7 cellular contexts compared by ENCODE assay signal in the genomic region with DNA sequence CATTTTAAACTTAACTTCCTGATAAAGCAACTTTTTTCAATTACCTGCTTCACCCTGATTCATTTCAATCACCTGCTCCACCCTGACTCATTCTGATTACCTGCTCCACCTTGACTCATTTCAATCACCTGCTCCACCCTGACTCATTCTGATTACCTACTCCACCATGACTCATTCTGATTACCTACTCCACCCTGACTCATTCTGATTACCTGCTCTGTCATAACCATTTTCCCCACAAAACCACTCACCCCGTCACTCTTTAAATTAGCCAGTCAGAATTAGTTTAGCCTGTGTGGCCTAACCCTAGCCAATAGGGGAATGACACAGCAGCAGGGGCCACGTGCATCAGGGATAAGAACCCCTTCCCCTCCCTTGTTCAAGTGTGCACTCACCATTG.
DNase-seq lines count a peak whose midpoint lies in the region; ATAC-seq, FAIRE-seq and TF ChIP-seq lines count a peak whose summit lies in the region.
"Not testable (repeated sequence)": the region's sequence is repeated elsewhere in the genome, so short reads cannot be mapped to it uniquely, and the experiment has no call there.

No MANE protein-coding gene starts in this region.

- H3K4me2 ChIP-seq in HCT116 (ENCODE audit: low read length) = peak overlapping the region; percentile 23; the same call in 1 of the 2 replicates
- H3K4me2 ChIP-seq in HepG2 (ENCODE audit: low read depth, low read length) = not testable (repeated sequence)

- H3K9me3 Mint-ChIP-seq in activated T-helper 17 cell treated with anti-CD3 and anti-CD28 coated beads, Interleukin-2, amount 50 U/mL, for 72 hours = not testable (repeated sequence)

- DNase-seq in HCT116 (ENCODE audit: low read depth, low spot score) (peak; percentile 72), OCI-M1 (lab: John Stamatoyannopoulos, UW) (peak; percentile 28), epithelial cell of prostate (ENCODE audit: low read depth, low spot score) (peak; percentile 76)
- peak; percentile 3 to 14 for DNase-seq in activated CD4-positive, alpha-beta T cell treated with anti-CD3 and anti-CD28 coated beads, Interleukin-2, amount 50 U/mL, for 48 hours
- DNase-seq in HepG2 (ENCODE audit: low spot score) = not testable (repeated sequence)
- peak; percentile 42 for DNase-seq in stimulated activated CD4-positive, alpha-beta T cell treated with anti-CD3 and anti-CD28 coated beads, Interleukin-1b, Interleukin-23, amount 100 ng/mL, for 48 hours

- POLR2A ChIA-PET in HCT116 (lab: Charles Lee); HepG2 (lab: Yijun Ruan, JAX): not testable (repeated sequence)

- not testable (repeated sequence) for TF ChIP-seq POLR2A in HCT116 (IDR thresholded peaks at IDR 0.05; ENCODE audit: borderline replicate concordance, extremely low read depth, insufficient read depth, insufficient read length); HepG2 (IDR thresholded peaks at IDR 0.05; ENCODE audit: insufficient read depth in 1 of 2, low read depth in 2 of 2, low read length in 2 of 2)

- H4K20me1 ChIP-seq in HCT116 (ENCODE audit: insufficient read depth); HepG2 (ENCODE audit: insufficient read depth, low read length): not testable (repeated sequence)

- H3K36me3 Mint-ChIP-seq in activated T-helper 17 cell treated with anti-CD3 and anti-CD28 coated beads, Interleukin-2, amount 50 U/mL, for 72 hours (ENCODE audit: low read depth) = not testable (repeated sequence)

- H3K27ac ChIP-seq in HCT116 (ENCODE audit: low read depth, low read length); HepG2 (ENCODE audit: extremely low read length, insufficient read depth, low read length): not testable (repeated sequence)
- H3K27ac ChIP-seq in epithelial cell of prostate = peak overlapping the region; percentile 38

- not testable (repeated sequence) for H3K4me3 ChIP-seq in HCT116 (replicated peaks in 1 of 2; ENCODE audit: low read depth in 1 of 2, low read length in 2 of 2); HepG2 (replicated peaks in 1 of 3; ENCODE audit: insufficient read depth in 1 of 3, low read depth in 2 of 3, low read length in 3 of 3)

- not testable (repeated sequence) for H2AFZ ChIP-seq in HCT116 (ENCODE audit: low read depth, low read length, poor library complexity, severe bottlenecking); HepG2 (ENCODE audit: low read length)

- TF ChIP-seq CTCF in HCT116 (IDR thresholded peaks at IDR 0.05 in 2 of 3, conservative IDR thresholded peaks at IDR 0.05 in 1 of 3; ENCODE audit: borderline replicate concordance in 1 of 3, insufficient read depth in 1 of 3, low read depth in 2 of 3, low read length in 2 of 3); HepG2 (CRISPR knock-in tag; IDR thresholded peaks at IDR 0.05): not testable (repeated sequence)

- not testable (repeated sequence) for H3K36me3 ChIP-seq in HCT116 (ENCODE audit: control insufficient read depth in 1 of 2, insufficient read depth in 2 of 2, low read length in 2 of 2); HepG2 (replicated peaks in 1 of 2; ENCODE audit: control insufficient read depth in 1 of 2, insufficient read depth in 2 of 2, low read length in 2 of 2)

- not testable (repeated sequence) for H3K27ac Mint-ChIP-seq in activated T-helper 17 cell treated with anti-CD3 and anti-CD28 coated beads, Interleukin-2, amount 50 U/mL, for 72 hours

- peaks cover 0 to 10% of the 10 kb centered on the region in 2 experiments; a peak in 2 of 4 replicates for H3K4me1 ChIP-seq in HCT116 (ENCODE audit: control insufficient read depth in 1 of 2, insufficient read depth in 2 of 2, low read length in 2 of 2)
- H3K4me1 ChIP-seq in HepG2 (ENCODE audit: insufficient read depth, low read length) = not testable (repeated sequence)

- 3% methylated on average over 2 of the region's 2 CpGs for WGBS in HepG2 (ENCODE audit: low lambda C conversion rate)

- BruUV-seq in HCT116 (replicated peaks; lab: Mats Ljungman, UMichigan); HepG2 (replicated peaks; lab: Mats Ljungman, UMichigan): not testable (repeated sequence)

- H3K9me3 ChIP-seq in HCT116 (ENCODE audit: control insufficient read depth in 1 of 2, insufficient read depth in 1 of 2, low read depth in 1 of 2, low read length in 2 of 2); HepG2 (ENCODE audit: low read length): not testable (repeated sequence)

- CTCF ChIA-PET in HCT116 (lab: Charles Lee); HepG2 (lab: Yijun Ruan, JAX; ENCODE audit: low intra/inter-chr PET ratio, low total read pairs): not testable (repeated sequence)

- TF ChIP-seq RAD21 in HCT116 (IDR thresholded peaks at IDR 0.05; ENCODE audit: low read depth); HepG2 (CRISPR knock-in tag; IDR thresholded peaks at IDR 0.05): not testable (repeated sequence)

- H3K9ac ChIP-seq in HCT116 (ENCODE audit: low read length); HepG2 (ENCODE audit: insufficient read depth, low read depth, low read length): not testable (repeated sequence)

- H3K27me3 ChIP-seq in HCT116 (ENCODE audit: insufficient read depth, low read length); HepG2 (ENCODE audit: control insufficient read depth in 1 of 2, insufficient read depth in 2 of 2, low read length in 2 of 2): not testable (repeated sequence)

- FAIRE-seq in HepG2 (lab: Jason Lieb, UNC) = not testable (repeated sequence)

- TF ChIP-seq EP300 in HepG2 (IDR thresholded peaks at IDR 0.05; ENCODE audit: low read depth in 2 of 2, low read length in 2 of 2); HepG2 (CRISPR knock-in tag; IDR thresholded peaks at IDR 0.05; ENCODE audit: borderline replicate concordance): not testable (repeated sequence)

- ATAC-seq in HCT116 = peak; percentile 63
- peak; percentile 92 for ATAC-seq in activated T-helper 17 cell treated with anti-CD3 and anti-CD28 coated beads, Interleukin-2, amount 50 U/mL, for 72 hours (replicated peaks)
- not testable (repeated sequence) for ATAC-seq in HepG2

- intact Hi-C loops in HCT116 (cut with micrococcal nuclease); HepG2 (cut with micrococcal nuclease; ENCODE audit: unreplicated experiment): not testable (repeated sequence)

- in situ Hi-C loops in HepG2 (cut with HindIII; ENCODE audit: extremely low pct_ligation_motif_present, low pct_unique_long_range_greater_than_20kb) = not testable (repeated sequence)

- H3K9me2 ChIP-seq in HCT116 (ENCODE audit: insufficient read depth) = not testable (repeated sequence)

- not testable (repeated sequence) for H3K4me1 Mint-ChIP-seq in activated T-helper 17 cell treated with anti-CD3 and anti-CD28 coated beads, Interleukin-2, amount 50 U/mL, for 72 hours

- not testable (repeated sequence) for H3K4me3 Mint-ChIP-seq in activated T-helper 17 cell treated with anti-CD3 and anti-CD28 coated beads, Interleukin-2, amount 50 U/mL, for 72 hours

- RAD21 ChIA-PET in HCT116 (lab: Charles Lee; ENCODE audit: low non-redundant PET in 1 of 2, low total read pairs in 2 of 2, uncharacterized antibody in 2 of 2, unreplicated experiment in 2 of 2) = not testable (repeated sequence)

- H3K27me3 Mint-ChIP-seq in activated T-helper 17 cell treated with anti-CD3 and anti-CD28 coated beads, Interleukin-2, amount 50 U/mL, for 72 hours = not testable (repeated sequence)

- H3K79me2 ChIP-seq in HCT116 (ENCODE audit: insufficient read depth, low read length); HepG2 (ENCODE audit: insufficient read depth, low read length): not testable (repeated sequence)

TF ChIP-seq in HCT116, 20 proteins besides CTCF, POLR2A, EP300 and RAD21 (continues in another document):
- peak; percentile 94 for TF ChIP-seq FOSL1 (IDR thresholded peaks at IDR 0.05; ENCODE audit: low read depth)
- 0 out of 2 replicates have a peak, but pooled peaks have one; percentile 29 for TF ChIP-seq SIN3A (IDR thresholded peaks at IDR 0.05; ENCODE audit: low read depth)
- TF ChIP-seq, protein P1, sequence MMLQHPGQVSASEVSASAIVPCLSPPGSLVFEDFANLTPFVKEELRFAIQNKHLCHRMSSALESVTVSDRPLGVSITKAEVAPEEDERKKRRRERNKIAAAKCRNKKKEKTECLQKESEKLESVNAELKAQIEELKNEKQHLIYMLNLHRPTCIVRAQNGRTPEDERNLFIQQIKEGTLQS (IDR thresholded peaks at IDR 0.05) = peak; percentile 75
- peak; percentile 38; the same call in 1 of the 2 replicates for TF ChIP-seq POLR2AphosphoS5 (IDR thresholded peaks at IDR 0.05; ENCODE audit: low read depth, low read length)
- peak; percentile 75 for TF ChIP-seq CEBPB (IDR thresholded peaks at IDR 0.05; ENCODE audit: low read depth)
- TF ChIP-seq SRF (IDR thresholded peaks at IDR 0.05; ENCODE audit: low read depth) = peak; percentile 74; the same call in 1 of the 2 replicates
- TF ChIP-seq SP1 (IDR thresholded peaks at IDR 0.05; ENCODE audit: low read depth) = peak; percentile 72
- TF ChIP-seq, protein P2, sequence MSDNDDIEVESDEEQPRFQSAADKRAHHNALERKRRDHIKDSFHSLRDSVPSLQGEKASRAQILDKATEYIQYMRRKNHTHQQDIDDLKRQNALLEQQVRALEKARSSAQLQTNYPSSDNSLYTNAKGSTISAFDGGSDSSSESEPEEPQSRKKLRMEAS (IDR thresholded peaks at IDR 0.05) = peak; percentile 50

TF ChIP-seq in HepG2, 621 proteins besides CTCF, POLR2A, EP300 and RAD21:
- peak; percentile 9; the same call in 1 of the 2 replicates for TF ChIP-seq CREB1 (IDR thresholded peaks at IDR 0.05)
- not testable (repeated sequence) for TF ChIP-seq CREB1 (CRISPR knock-in tag; IDR thresholded peaks at IDR 0.05)
